23 cellular contexts compared by ENCODE assay signal in the genomic region with DNA sequence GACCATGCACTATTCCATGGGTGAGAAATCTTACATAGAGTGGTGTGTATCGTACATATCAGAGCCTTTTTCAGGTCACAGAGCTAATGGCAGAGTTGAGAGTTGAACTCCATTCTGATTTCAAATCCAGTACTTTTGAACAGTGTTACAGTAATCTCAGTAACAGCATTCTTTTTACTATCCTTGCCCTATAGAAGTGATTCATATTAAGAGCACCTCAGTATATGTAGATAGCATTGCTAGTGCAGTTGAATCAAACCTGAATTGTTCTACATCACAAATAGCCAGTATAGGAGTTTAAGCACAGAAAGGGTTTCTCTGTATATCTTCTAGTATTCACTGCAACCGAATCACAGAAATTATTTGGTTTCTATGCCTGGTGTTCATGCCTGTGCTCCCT. TPM values are rescaled to one million over a fixed set of nuclear protein-coding genes. Genes with fewer than 3 reads are reported as not detected.
A peak's percentile ranks its signal among the peaks of the same experiment; 100 is the strongest.
DNase-seq lines count a peak whose midpoint lies in the region; ATAC-seq, FAIRE-seq and TF ChIP-seq lines count a peak whose summit lies in the region.
"Had no signal": no experiment of that assay in that cellular context is flagged by ENCODE, and none has a peak within 500 bp of the region (broad histone marks: within the 10 kb centered on the region; RNA-seq: fewer than 3 reads in every experiment).

No MANE protein-coding gene starts in this region.

- H4K20me1 ChIP-seq in keratinocyte (ENCODE audit: control insufficient read depth, extremely low read depth, insufficient read depth, low read length), result no peaks in the 10 kb centered on the region

- 78 to 85% (median 79%) methylated on average over 2 of the region's 2 CpGs for WGBS in psoas muscle, 3 donors

- H3K4me3 ChIP-seq in keratinocyte (ENCODE audit: control insufficient read depth in 2 of 3, extremely low read depth in 1 of 3, insufficient read depth in 2 of 3, low read depth in 1 of 3, low read length in 3 of 3), result no peak overlapping the region
- no peak overlapping the region for H3K4me3 ChIP-seq in psoas muscle
- no peak overlapping the region for H3K4me3 ChIP-seq in effector memory CD4-positive, alpha-beta T cell (ENCODE audit: insufficient read depth, low read depth, low read length, poor library complexity, severe bottlenecking)

- H3K9me3 Mint-ChIP-seq in activated T-cell treated with anti-CD3 and anti-CD28 coated beads, Interleukin-2, amount 50 U/mL, for 72 hours, result no peaks in the 10 kb centered on the region
- H3K9me3 Mint-ChIP-seq in activated T-cell treated with anti-CD3 and anti-CD28 coated beads, Interleukin-2, amount 50 U/mL, for 4 hours, result no peaks in the 10 kb centered on the region
- H3K9me3 Mint-ChIP-seq in activated T-helper 1 cell treated with anti-CD3 and anti-CD28 coated beads, Interleukin-12 subunit alpha, Interleukin-12 subunit beta, Interleukin-2, Interleukin-4 antibody, amounts not matched to agents 30 ng/mL and 10 ng/mL and 1 ng/mL, durations not matched to agents 14 hours and 24 hours and 36 hours, result peaks cover 6% of the 10 kb centered on the region
- no peaks in the 10 kb centered on the region for H3K9me3 Mint-ChIP-seq in stimulated activated effector memory CD8-positive, alpha-beta T cell treated with anti-CD3 and anti-CD28 coated beads, Interleukin-12 subunit alpha, Interleukin-12 subunit beta, amount 100 ng/mL, for 72 hours
- no peaks in the 10 kb centered on the region for H3K9me3 Mint-ChIP-seq in T-helper 2 cell treated with Interferon-gamma antibody and Interleukin-4, amounts not matched to agents 5 μg/mL and 100 μg/mL, for 36 hours
- H3K9me3 Mint-ChIP-seq: CD4-positive, alpha-beta T cell; HFFc6; IgD-negative memory B cell had no signal

- no peaks in the 10 kb centered on the region for H3K27me3 Mint-ChIP-seq in activated T-cell treated with anti-CD3 and anti-CD28 coated beads, Interleukin-2, amount 50 U/mL, for 72 hours (ENCODE audit: low read depth)
- H3K27me3 Mint-ChIP-seq in activated T-cell treated with anti-CD3 and anti-CD28 coated beads, Interleukin-2, amount 50 U/mL, for 4 hours (ENCODE audit: low read depth), result no peaks in the 10 kb centered on the region
- H3K27me3 Mint-ChIP-seq in activated T-helper 1 cell treated with anti-CD3 and anti-CD28 coated beads, Interleukin-12 subunit alpha, Interleukin-12 subunit beta, Interleukin-2, Interleukin-4 antibody, amounts not matched to agents 30 ng/mL and 10 ng/mL and 1 ng/mL, durations not matched to agents 14 hours and 24 hours and 36 hours (ENCODE audit: insufficient read depth), result no peaks in the 10 kb centered on the region
- H3K27me3 Mint-ChIP-seq in T-helper 2 cell treated with Interferon-gamma antibody and Interleukin-4, amounts not matched to agents 5 μg/mL and 100 μg/mL, for 36 hours (ENCODE audit: low read depth), result peaks cover 8% of the 10 kb centered on the region
- H3K27me3 Mint-ChIP-seq: CD4-positive, alpha-beta T cell had no signal

- no peaks in the 10 kb centered on the region for H3K36me3 ChIP-seq in keratinocyte (ENCODE audit: control insufficient read depth in 2 of 2, extremely low read depth in 1 of 2, insufficient read depth in 2 of 2, low read length in 2 of 2)
- no peaks in the 10 kb centered on the region for H3K36me3 ChIP-seq in psoas muscle (ENCODE audit: insufficient read depth in 1 of 2, low read depth in 1 of 2)
- no peaks in the 10 kb centered on the region for H3K36me3 ChIP-seq in effector memory CD4-positive, alpha-beta T cell (ENCODE audit: control insufficient read depth, insufficient read depth, low read length)
- H3K36me3 ChIP-seq: BE2C had no signal

- no peaks in the 10 kb centered on the region for H3K36me3 Mint-ChIP-seq in activated T-cell treated with anti-CD3 and anti-CD28 coated beads, Interleukin-2, amount 50 U/mL, for 72 hours (ENCODE audit: insufficient read depth in 2 of 2)
- H3K36me3 Mint-ChIP-seq in activated T-cell treated with anti-CD3 and anti-CD28 coated beads, Interleukin-2, amount 50 U/mL, for 4 hours (ENCODE audit: insufficient read depth), result no peaks in the 10 kb centered on the region
- H3K36me3 Mint-ChIP-seq in activated T-helper 1 cell treated with anti-CD3 and anti-CD28 coated beads, Interleukin-12 subunit alpha, Interleukin-12 subunit beta, Interleukin-2, Interleukin-4 antibody, amounts not matched to agents 30 ng/mL and 10 ng/mL and 1 ng/mL, durations not matched to agents 14 hours and 24 hours and 36 hours (ENCODE audit: low read depth), result peaks cover 7% of the 10 kb centered on the region
- H3K36me3 Mint-ChIP-seq in stimulated activated effector memory CD8-positive, alpha-beta T cell treated with anti-CD3 and anti-CD28 coated beads, Interleukin-12 subunit alpha, Interleukin-12 subunit beta, amount 100 ng/mL, for 72 hours, result no peaks in the 10 kb centered on the region
- no peaks in the 10 kb centered on the region for H3K36me3 Mint-ChIP-seq in T-helper 2 cell treated with Interferon-gamma antibody and Interleukin-4, amounts not matched to agents 5 μg/mL and 100 μg/mL, for 36 hours (ENCODE audit: low read depth)
- H3K36me3 Mint-ChIP-seq: IgD-negative memory B cell had no signal

- peaks cover 44% of the 10 kb centered on the region for H3K4me1 Mint-ChIP-seq in activated T-cell treated with anti-CD3 and anti-CD28 coated beads, Interleukin-2, amount 50 U/mL, for 72 hours (ENCODE audit: low read depth)
- peaks cover 32% of the 10 kb centered on the region for H3K4me1 Mint-ChIP-seq in activated T-cell treated with anti-CD3 and anti-CD28 coated beads, Interleukin-2, amount 50 U/mL, for 4 hours (ENCODE audit: low read depth)
- H3K4me1 Mint-ChIP-seq in activated T-helper 1 cell treated with anti-CD3 and anti-CD28 coated beads, Interleukin-12 subunit alpha, Interleukin-12 subunit beta, Interleukin-2, Interleukin-4 antibody, amounts not matched to agents 30 ng/mL and 10 ng/mL and 1 ng/mL, durations not matched to agents 14 hours and 24 hours and 36 hours (ENCODE audit: low read depth), result peaks cover 36% of the 10 kb centered on the region
- peaks cover 32% of the 10 kb centered on the region for H3K4me1 Mint-ChIP-seq in stimulated activated effector memory CD8-positive, alpha-beta T cell treated with anti-CD3 and anti-CD28 coated beads, Interleukin-12 subunit alpha, Interleukin-12 subunit beta, amount 100 ng/mL, for 72 hours
- H3K4me1 Mint-ChIP-seq in T-helper 2 cell treated with Interferon-gamma antibody and Interleukin-4, amounts not matched to agents 5 μg/mL and 100 μg/mL, for 36 hours (ENCODE audit: low read depth), result peaks cover 21% of the 10 kb centered on the region

- H3K27ac Mint-ChIP-seq in activated T-cell treated with anti-CD3 and anti-CD28 coated beads, Interleukin-2, amount 50 U/mL, for 72 hours, result no peak overlapping the region
- H3K27ac Mint-ChIP-seq in activated T-helper 1 cell treated with anti-CD3 and anti-CD28 coated beads, Interleukin-12 subunit alpha, Interleukin-12 subunit beta, Interleukin-2, Interleukin-4 antibody, amounts not matched to agents 30 ng/mL and 10 ng/mL and 1 ng/mL, durations not matched to agents 14 hours and 24 hours and 36 hours, result peak overlapping the region; percentile 30
- no peak overlapping the region for H3K27ac Mint-ChIP-seq in stimulated activated effector memory CD8-positive, alpha-beta T cell treated with anti-CD3 and anti-CD28 coated beads, Interleukin-12 subunit alpha, Interleukin-12 subunit beta, amount 100 ng/mL, for 72 hours
- no peak overlapping the region for H3K27ac Mint-ChIP-seq in T-helper 2 cell treated with Interferon-gamma antibody and Interleukin-4, amounts not matched to agents 5 μg/mL and 100 μg/mL, for 36 hours
- H3K27ac Mint-ChIP-seq: CD4-positive, alpha-beta T cell; HFFc6; IgD-negative memory B cell had no signal

- no peaks in the 10 kb centered on the region for H3K9me1 ChIP-seq in keratinocyte (ENCODE audit: control insufficient read depth, extremely low read depth, insufficient read depth, low read length)

- H3K27ac ChIP-seq in keratinocyte (ENCODE audit: control insufficient read depth, insufficient read depth, low read length) (no peak overlapping the region), psoas muscle (no peak overlapping the region)
- H3K27ac ChIP-seq in effector memory CD4-positive, alpha-beta T cell (ENCODE audit: insufficient read depth, low read length, poor library complexity, severe bottlenecking), result no peak overlapping the region

- intact Hi-C loops in activated T-helper 1 cell treated with anti-CD3 and anti-CD28 coated beads, Interleukin-12 subunit alpha, Interleukin-12 subunit beta, Interleukin-2, Interleukin-4 antibody, amounts not matched to agents 30 ng/mL and 10 ng/mL and 1 ng/mL, durations not matched to agents 14 hours and 24 hours and 36 hours (cut with micrococcal nuclease), result no loop called here
- intact Hi-C loops in psoas muscle (cut with DNase I), result no loop called here

- no peak overlapping the region for H3K9ac ChIP-seq in keratinocyte (ENCODE audit: control insufficient read depth, extremely low read depth, insufficient read depth, low read length)

- H3K9me3 ChIP-seq in keratinocyte (ENCODE audit: control insufficient read depth, low read depth, low read length) (no peaks in the 10 kb centered on the region), psoas muscle (no peaks in the 10 kb centered on the region)
- no peaks in the 10 kb centered on the region for H3K9me3 ChIP-seq in effector memory CD4-positive, alpha-beta T cell (ENCODE audit: control insufficient read depth, low read length)
- H3K9me3 ChIP-seq: BE2C, Caco-2 had no signal

- no peak overlapping the region for H3K4me2 ChIP-seq in keratinocyte (ENCODE audit: control insufficient read depth, extremely low read depth, insufficient read depth, low read depth, low read length)

- peak; percentile 59 for FAIRE-seq in keratinocyte (lab: Jason Lieb, UNC)
- FAIRE-seq: A204.1, D721Med, G401.6, GM12891, GM19239, H54, HTR-8/SVneo had no signal

- peak; percentile 47 to 74 for ATAC-seq in activated T-cell treated with anti-CD3 and anti-CD28 coated beads, Interleukin-2, amount 50 U/mL, for 72 hours (replicated peaks in 1 of 2)
- ATAC-seq in activated T-cell treated with anti-CD3 and anti-CD28 coated beads, Interleukin-2, amount 50 U/mL, for 4 hours, result no peak
- peak; percentile 62 for ATAC-seq in stimulated activated effector memory CD8-positive, alpha-beta T cell treated with anti-CD3 and anti-CD28 coated beads, Interleukin-12 subunit alpha, Interleukin-12 subunit beta, amount 100 ng/mL, for 72 hours
- ATAC-seq in psoas muscle, result no peak
- ATAC-seq: HCT116 had no signal

- H3K27me3 ChIP-seq in keratinocyte (ENCODE audit: control insufficient read depth, extremely low read depth, insufficient read depth, low read length), result no peaks in the 10 kb centered on the region
- H3K27me3 ChIP-seq in psoas muscle (ENCODE audit: insufficient read depth in 3 of 3, low read length in 2 of 3), result peaks cover 0 to 5% (median 0%) of the 10 kb centered on the region in 3 donors
- H3K27me3 ChIP-seq in effector memory CD4-positive, alpha-beta T cell (replicated peaks; ENCODE audit: control insufficient read depth, insufficient read depth, low read length, poor library complexity, severe bottlenecking), result no peaks in the 10 kb centered on the region
- H3K27me3 ChIP-seq: BE2C had no signal

- no peak overlapping the region for H2AFZ ChIP-seq in keratinocyte (ENCODE audit: control insufficient read depth, low read length)

- no peak for TF ChIP-seq CTCF in keratinocyte (optimal IDR thresholded peaks at IDR 0.05 in 1 of 3, IDR thresholded peaks at IDR 0.05 in 1 of 3, conservative IDR thresholded peaks at IDR 0.05 in 1 of 3; ENCODE audit: extremely low read depth in 1 of 3, insufficient read depth in 2 of 3, low read length in 3 of 3)
- TF ChIP-seq CTCF in psoas muscle (IDR thresholded peaks at IDR 0.05), result no peak

- no peak overlapping the region for H3K4me3 Mint-ChIP-seq in activated T-cell treated with anti-CD3 and anti-CD28 coated beads, Interleukin-2, amount 50 U/mL, for 72 hours
- H3K4me3 Mint-ChIP-seq in activated T-cell treated with anti-CD3 and anti-CD28 coated beads, Interleukin-2, amount 50 U/mL, for 4 hours, result no peak overlapping the region
- no peak overlapping the region for H3K4me3 Mint-ChIP-seq in activated T-helper 1 cell treated with anti-CD3 and anti-CD28 coated beads, Interleukin-12 subunit alpha, Interleukin-12 subunit beta, Interleukin-2, Interleukin-4 antibody, amounts not matched to agents 30 ng/mL and 10 ng/mL and 1 ng/mL, durations not matched to agents 14 hours and 24 hours and 36 hours
- H3K4me3 Mint-ChIP-seq in stimulated activated effector memory CD8-positive, alpha-beta T cell treated with anti-CD3 and anti-CD28 coated beads, Interleukin-12 subunit alpha, Interleukin-12 subunit beta, amount 100 ng/mL, for 72 hours, result no peak overlapping the region
- H3K4me3 Mint-ChIP-seq in T-helper 2 cell treated with Interferon-gamma antibody and Interleukin-4, amounts not matched to agents 5 μg/mL and 100 μg/mL, for 36 hours, result no peak overlapping the region
- H3K4me3 Mint-ChIP-seq: CD4-positive, alpha-beta T cell; HFFc6; IgD-negative memory B cell had no signal

- dilution Hi-C loops in keratinocyte (cut with MboI; ENCODE audit: extremely low pct_ligation_motif_present, low sequenced_read_pairs), result no loop called here

- no peaks in the 10 kb centered on the region for H3K79me2 ChIP-seq in keratinocyte (ENCODE audit: control insufficient read depth, insufficient read depth, low read length)

- no peak for DNase-seq in activated T-cell treated with anti-CD3 and anti-CD28 coated beads, Interleukin-2, amount 50 U/mL, for 72 hours
- no peak for DNase-seq in activated T-cell treated with anti-CD3 and anti-CD28 coated beads, Interleukin-2, amount 50 U/mL, for 4 hours
- DNase-seq in activated T-helper 1 cell treated with anti-CD3 and anti-CD28 coated beads, Interleukin-12 subunit alpha, Interleukin-12 subunit beta, Interleukin-2, Interleukin-4 antibody, amounts not matched to agents 30 ng/mL and 10 ng/mL and 1 ng/mL, durations not matched to agents 14 hours and 24 hours and 36 hours (ENCODE audit: low spot score), result no peak
- DNase-seq in keratinocyte (ENCODE audit: low read depth, low spot score), result no peak
- DNase-seq in stimulated activated effector memory CD8-positive, alpha-beta T cell treated with anti-CD3 and anti-CD28 coated beads, Interleukin-12 subunit alpha, Interleukin-12 subunit beta, amount 100 ng/mL, for 72 hours (ENCODE audit: low spot score in 2 of 2), result no peak
- DNase-seq in psoas muscle, result no peak
- no peak for DNase-seq in T-helper 2 cell treated with Interferon-gamma antibody and Interleukin-4, amounts not matched to agents 5 μg/mL and 100 μg/mL, for 36 hours (ENCODE audit: low spot score)
- no peak for DNase-seq in effector memory CD4-positive, alpha-beta T cell
- DNase-seq: ACHN; BE2C; C1 segment of cervical spinal cord; Caco-2; CD4-positive, alpha-beta T cell; HFFc6 had no signal

- no peaks in the 10 kb centered on the region for H3K4me1 ChIP-seq in keratinocyte (ENCODE audit: control insufficient read depth, extremely low read depth, insufficient read depth, low read length)
- H3K4me1 ChIP-seq in psoas muscle, result no peaks in the 10 kb centered on the region
- no peaks in the 10 kb centered on the region for H3K4me1 ChIP-seq in effector memory CD4-positive, alpha-beta T cell (ENCODE audit: control insufficient read depth, insufficient read depth, low read length, poor library complexity, severe bottlenecking)
- H3K4me1 ChIP-seq: BE2C had no signal

RNA-seq across cellular contexts. Expression of gene GBP6, which starts 11.4 kb away (rescaled TPM):
- total RNA-seq in activated T-cell treated with anti-CD3 and anti-CD28 coated beads, Interleukin-2, amount 50 U/mL, for 72 hours, result 1 to 10 TPM; 2.8 to 3.3 TPM
- under 1 TPM; 0.53 to 0.76 (median 0.55) TPM for total RNA-seq in activated T-cell treated with anti-CD3 and anti-CD28 coated beads, Interleukin-2, amount 50 U/mL, for 4 hours
- 0.59 and 0.65 TPM in 2 replicates for total RNA-seq in activated T-helper 1 cell treated with anti-CD3 and anti-CD28 coated beads, Interleukin-12 subunit alpha, Interleukin-12 subunit beta, Interleukin-2, Interleukin-4 antibody, amounts not matched to agents 30 ng/mL and 10 ng/mL and 1 ng/mL, durations not matched to agents 14 hours and 24 hours and 36 hours
- polyA plus RNA-seq in keratinocyte (4.7 to 16.3 TPM (median 9.4 TPM) in 3 replicates), psoas muscle (under 1 TPM; 0.03 to 0.04 (median 0.03) TPM)
- polyA plus RNA-seq in keratinocyte (2011; ENCODE audit: low read depth), result 1.1 TPM
- 5.7 and 8.3 TPM in 2 replicates for polyA plus RNA-seq in keratinocyte (2011; cell fraction: cytosol; rRNA removed)
- polyA plus RNA-seq in keratinocyte (2011; cell fraction: nucleus; rRNA removed), result 10.4 and 10.8 TPM in 2 replicates
- 0.83 and 4.2 TPM in 2 replicates for polyA plus RNA-seq in keratinocyte (2012; ENCODE audit: low replicate concordance)
- 1.6 to 20.9 TPM (median 13.0 TPM) in 3 replicates for polyA minus RNA-seq in keratinocyte
- 8.1 TPM for polyA minus RNA-seq in keratinocyte (2011; cell fraction: cytosol; rRNA and poly(A)+ RNA removed)
- polyA minus RNA-seq in keratinocyte (2011; cell fraction: nucleus; rRNA and poly(A)+ RNA removed), result 11.1 and 17.8 TPM in 2 replicates
- total RNA-seq in psoas muscle, result under 1 TPM in 1 of 4 donors, not detected in 3; 0.10 TPM
- total RNA-seq: Caco-2, HFFc6 had no signal
- polyA plus RNA-seq: IgD-negative memory B cell had no signal

Comparison
In these comparisons a context has a peak if more than half of its experiments do, and no peak if none do; other contexts are left out.
1. ATAC-seq: peak in activated T-cell treated with anti-CD3 and anti-CD28 coated beads, Interleukin-2, amount 50 U/mL, for 72 hours (2 of 2) and stimulated activated effector memory CD8-positive, alpha-beta T cell treated with anti-CD3 and anti-CD28 coated beads, Interleukin-12 subunit alpha, Interleukin-12 subunit beta, amount 100 ng/mL, for 72 hours (single experiment); none in activated T-cell treated with anti-CD3 and anti-CD28 coated beads, Interleukin-2, amount 50 U/mL, for 4 hours (0 of 2) and psoas muscle (0 of 4).